In genomic region chr10:12795318-12795717, GRCh38 we compare ENCODE assay signal across 25 cellular contexts.
DNase-seq lines count a peak whose midpoint lies in the region; ATAC-seq and TF ChIP-seq lines count a peak whose summit lies in the region.
"Had no signal": no experiment of that assay in that cellular context is flagged by ENCODE, and none has a peak within 500 bp of the region (broad histone marks: within the 10 kb centered on the region; RNA-seq: fewer than 3 reads in every experiment).

No MANE protein-coding gene starts in this region.

- no peaks in the 10 kb centered on the region for H3K79me2 ChIP-seq in neural progenitor cell (ENCODE audit: low read depth)

- H3K27ac Mint-ChIP-seq in neural progenitor cell: peak overlapping the region; percentile 47
- no peak overlapping the region for H3K27ac Mint-ChIP-seq in activated CD8-positive, alpha-beta memory T cell treated with anti-CD3 and anti-CD28 coated beads, Interleukin-2, amount 10 ng/mL, durations not matched to agents 7 days and 5 days
- H3K27ac Mint-ChIP-seq: CD14-positive monocyte; CD8-positive, alpha-beta memory T cell had no signal

- no peak overlapping the region for H3K9ac ChIP-seq in neural progenitor cell

- no peak for TF ChIP-seq CTCF in neural progenitor cell (IDR thresholded peaks at IDR 0.05)

- peaks cover 4% of the 10 kb centered on the region for H3K27me3 Mint-ChIP-seq in neural progenitor cell (ENCODE audit: insufficient read depth, low read depth)
- H3K27me3 Mint-ChIP-seq in activated CD8-positive, alpha-beta memory T cell treated with anti-CD3 and anti-CD28 coated beads, Interleukin-2, amount 10 ng/mL, durations not matched to agents 7 days and 5 days: no peaks in the 10 kb centered on the region
- H3K27me3 Mint-ChIP-seq: CD8-positive, alpha-beta memory T cell had no signal

- peaks cover 2% of the 10 kb centered on the region for H4K20me1 ChIP-seq in neural progenitor cell (ENCODE audit: low read depth)

- H3K4me2 ChIP-seq in neural progenitor cell: no peak overlapping the region
- H3K4me2 ChIP-seq: PC-9 had no signal

- no peak overlapping the region for H3K4me3 Mint-ChIP-seq in neural progenitor cell
- H3K4me3 Mint-ChIP-seq in activated CD8-positive, alpha-beta memory T cell treated with anti-CD3 and anti-CD28 coated beads, Interleukin-2, amount 10 ng/mL, durations not matched to agents 7 days and 5 days: no peak overlapping the region
- H3K4me3 Mint-ChIP-seq: CD14-positive monocyte; CD8-positive, alpha-beta memory T cell had no signal

- DNase-seq in left cardiac atrium (peak; percentile 44), cardiac septum (ENCODE audit: low spot score) (no peak), cerebellum (ENCODE audit: low spot score) (peak; percentile 13), neural progenitor cell (ENCODE audit: low spot score) (no peak), DMS79 treated with DMSO at 0.1 percent for 48 hours (lab: John Stamatoyannopoulos, UW) (no peak), NAMALWA (ENCODE audit: low spot score) (no peak)
- no peak for DNase-seq in activated CD8-positive, alpha-beta memory T cell treated with anti-CD3 and anti-CD28 coated beads, Interleukin-2, amount 10 ng/mL, durations not matched to agents 7 days and 5 days
- DNase-seq: 8988T; ACHN; BE2C; CD8-positive, alpha-beta memory T cell; DMS 273 treated with DMSO at 0.1 percent for 48 hours; DMS79; Kasumi-1; NCI-H1105; NCI-H1436 treated with DMSO at 0.1 percent for 48 hours; NCI-H187 treated with DMSO at 0.1 percent for 48 hours; NCI-H2171 treated with DMSO at 0.1 percent for 48 hours; NCI-H345; NCI-H524 treated with DMSO at 0.1 percent for 48 hours; NCI-H774; PC-9 had no signal

- peaks cover 27% of the 10 kb centered on the region for H3K4me1 ChIP-seq in neural progenitor cell
- H3K4me1 ChIP-seq: BE2C had no signal

- H3K4me1 Mint-ChIP-seq in neural progenitor cell: peaks cover 44% of the 10 kb centered on the region
- no peaks in the 10 kb centered on the region for H3K4me1 Mint-ChIP-seq in activated CD8-positive, alpha-beta memory T cell treated with anti-CD3 and anti-CD28 coated beads, Interleukin-2, amount 10 ng/mL, durations not matched to agents 7 days and 5 days
- H3K4me1 Mint-ChIP-seq: CD14-positive monocyte; CD8-positive, alpha-beta memory T cell had no signal

- intact Hi-C loops in left cardiac atrium (cut with DNase I) (no loop called here), cardiac septum (cut with DNase I) (no loop called here)

- no peaks in the 10 kb centered on the region for H3K36me3 ChIP-seq in neural progenitor cell
- H3K36me3 ChIP-seq: BE2C had no signal

- H3F3A ChIP-seq in neural progenitor cell (ENCODE audit: low read depth): peaks cover 10% of the 10 kb centered on the region

- no peak overlapping the region for H2AFZ ChIP-seq in neural progenitor cell (replicated peaks)
- H2AFZ ChIP-seq: PC-9 had no signal

- no peaks in the 10 kb centered on the region for H3K9me3 ChIP-seq in neural progenitor cell (ENCODE audit: low read depth)
- H3K9me3 ChIP-seq: BE2C had no signal

- CTCF ChIA-PET in activated CD8-positive, alpha-beta memory T cell treated with anti-CD3 and anti-CD28 coated beads, Interleukin-2, amount 10 ng/mL, durations not matched to agents 7 days and 5 days (lab: Charles Lee): no interaction called here

- no peak overlapping the region for H3K27ac ChIP-seq in neural progenitor cell
- H3K27ac ChIP-seq: PC-9 had no signal

- no peak overlapping the region for H3K4me3 ChIP-seq in neural progenitor cell
- H3K4me3 ChIP-seq: K562, PC-9 had no signal

- peaks cover 20% of the 10 kb centered on the region for H3K36me3 Mint-ChIP-seq in neural progenitor cell
- H3K36me3 Mint-ChIP-seq in activated CD8-positive, alpha-beta memory T cell treated with anti-CD3 and anti-CD28 coated beads, Interleukin-2, amount 10 ng/mL, durations not matched to agents 7 days and 5 days: no peaks in the 10 kb centered on the region

- no peaks in the 10 kb centered on the region for H3K27me3 ChIP-seq in neural progenitor cell
- H3K27me3 ChIP-seq: BE2C had no signal

- ATAC-seq in left cardiac atrium (peak; percentile 39 to 57), HG02981 (IDR thresholded peaks at IDR 0.05; ENCODE audit: unreplicated experiment) (no peak)
- ATAC-seq in activated CD8-positive, alpha-beta memory T cell treated with anti-CD3 and anti-CD28 coated beads, Interleukin-2, amount 10 ng/mL, durations not matched to agents 7 days and 5 days: no peak
- ATAC-seq: K562 had no signal

- peaks cover 11% of the 10 kb centered on the region for H3K9me3 Mint-ChIP-seq in neural progenitor cell
- no peaks in the 10 kb centered on the region for H3K9me3 Mint-ChIP-seq in activated CD8-positive, alpha-beta memory T cell treated with anti-CD3 and anti-CD28 coated beads, Interleukin-2, amount 10 ng/mL, durations not matched to agents 7 days and 5 days (ENCODE audit: low read depth)
- H3K9me3 Mint-ChIP-seq: CD8-positive, alpha-beta memory T cell had no signal

Comparison
In these comparisons a context has a peak if more than half of its experiments do, and no peak if none do; other contexts are left out.
1. DNase-seq: peak in left cardiac atrium (single experiment) and cerebellum (single experiment); none in cardiac septum (single experiment), neural progenitor cell (single experiment), DMS79 treated with DMSO at 0.1 percent for 48 hours (single experiment), NAMALWA (single experiment) and activated CD8-positive, alpha-beta memory T cell treated with anti-CD3 and anti-CD28 coated beads, Interleukin-2, amount 10 ng/mL, durations not matched to agents 7 days and 5 days (single experiment).
2. ATAC-seq: peak in left cardiac atrium (2 of 2); none in HG02981 (single experiment) and activated CD8-positive, alpha-beta memory T cell treated with anti-CD3 and anti-CD28 coated beads, Interleukin-2, amount 10 ng/mL, durations not matched to agents 7 days and 5 days (single experiment).